Comparison of ENCODE assay signal across 6 cellular contexts in genomic region chr10:15279236-15279635, GRCh38.
"Had no signal": no experiment of that assay in that cellular context is flagged by ENCODE, and none has a peak within 500 bp of the region (broad histone marks: within the 10 kb centered on the region; RNA-seq: fewer than 3 reads in every experiment).

No MANE protein-coding gene starts in this region.

- ATAC-seq: HepG2, K562 had no signal

- H3K27ac ChIP-seq: HL-60 had no signal

- H3K4me1 Mint-ChIP-seq: IgD-negative memory B cell had no signal

- H3K4me3 ChIP-seq: K562 had no signal

- H3K27ac Mint-ChIP-seq: IgD-negative memory B cell had no signal

- DNase-seq: IMR-90, KBM-7 had no signal
